ENCODE assay signal across 8 cellular contexts in the genomic region with DNA sequence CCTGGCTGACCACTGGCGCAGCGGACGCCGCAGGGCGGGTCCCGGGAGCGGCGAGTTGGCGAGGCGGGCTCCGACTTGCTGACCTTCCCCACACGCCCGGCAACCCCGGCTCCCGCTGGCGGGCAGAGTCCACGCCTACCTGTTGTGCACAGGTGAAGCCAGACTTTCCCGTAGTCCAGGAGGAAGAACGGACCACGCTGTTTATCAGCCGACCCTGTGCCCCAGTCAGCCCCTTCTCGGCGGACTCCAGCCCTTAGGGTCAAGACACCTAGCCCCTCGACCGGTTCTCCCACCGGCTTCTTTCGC. TPM values are rescaled to one million over a fixed set of nuclear protein-coding genes. Genes with fewer than 3 reads are reported as not detected.
DNase-seq lines count a peak whose midpoint lies in the region; ATAC-seq and TF ChIP-seq lines count a peak whose summit lies in the region.

No MANE protein-coding gene starts in this region.

- H3K27me3 Mint-ChIP-seq in stimulated activated naive CD8-positive, alpha-beta T cell treated with anti-CD3 and anti-CD28 coated beads, Interleukin-15, amount 100 ng/mL, for 72 hours, result no peaks in the 10 kb centered on the region

- H3K4me3 ChIP-seq in AG10803 (ENCODE audit: low read length) (peak overlapping the region; percentile 99), Peyer's patch (peak overlapping the region; percentile 86 to 99 (median 93)), colonic mucosa (peak overlapping the region; percentile 73), left lung (peak overlapping the region; percentile 76 to 99)

- no peak for TF ChIP-seq POLR2A in Peyer's patch (IDR thresholded peaks at IDR 0.05)

- ATAC-seq in GM18517 (IDR thresholded peaks at IDR 0.05; ENCODE audit: unreplicated experiment) (peak; percentile 8), HG03066 (IDR thresholded peaks at IDR 0.05; ENCODE audit: low read depth, unreplicated experiment) (peak; percentile 27), left lung (peak; percentile 91)
- ATAC-seq in stimulated activated naive CD8-positive, alpha-beta T cell treated with anti-CD3 and anti-CD28 coated beads, Interleukin-15, amount 100 ng/mL, for 72 hours, result peak; percentile 27

- DNase-seq in AG10803 (ENCODE audit: low read depth) (no peak), Peyer's patch (peak; percentile 38 to 89 (median 80)), colonic mucosa (peak; percentile 87), left lung (peak; percentile 84 to 96), GM03348 (ENCODE audit: low spot score) (no peak)
- peak in 1 of 2 donors; percentile 20 for DNase-seq in stimulated activated naive CD8-positive, alpha-beta T cell treated with anti-CD3 and anti-CD28 coated beads, Interleukin-15, amount 100 ng/mL, for 72 hours

- H3K27me3 ChIP-seq in Peyer's patch (no peaks in the 10 kb centered on the region), colonic mucosa (no peaks in the 10 kb centered on the region), left lung (no peaks in the 10 kb centered on the region)

- TF ChIP-seq CTCF in AG10803 (conservative IDR thresholded peaks at IDR 0.05; ENCODE audit: low read length), result no peak
- TF ChIP-seq CTCF in Peyer's patch (IDR thresholded peaks at IDR 0.05), result no peak
- TF ChIP-seq CTCF in colonic mucosa (IDR thresholded peaks at IDR 0.05), result no peak
- TF ChIP-seq CTCF in left lung (IDR thresholded peaks at IDR 0.05), result no peak

- peaks cover 32% of the 10 kb centered on the region for H3K4me1 Mint-ChIP-seq in stimulated activated naive CD8-positive, alpha-beta T cell treated with anti-CD3 and anti-CD28 coated beads, Interleukin-15, amount 100 ng/mL, for 72 hours

- intact Hi-C loops in colonic mucosa (cut with DNase I) (loop anchor here (5.0 kb wide), 1 partner anchor 37 kb away; the partner anchor contains the start of gene DTD2), left lung (cut with DNase I) (no loop called here)

- H3K36me3 ChIP-seq in Peyer's patch (no peaks in the 10 kb centered on the region), colonic mucosa (no peaks in the 10 kb centered on the region), left lung (no peaks in the 10 kb centered on the region)

- peak overlapping the region; percentile 97 to 98 for H3K27ac Mint-ChIP-seq in stimulated activated naive CD8-positive, alpha-beta T cell treated with anti-CD3 and anti-CD28 coated beads, Interleukin-15, amount 100 ng/mL, for 72 hours

- H3K9ac ChIP-seq in colonic mucosa (ENCODE audit: low read depth in 2 of 2, low read length in 2 of 2), result peak overlapping the region; percentile 92 to 94

- H3K9me3 ChIP-seq in Peyer's patch (no peaks in the 10 kb centered on the region), colonic mucosa (no peaks in the 10 kb centered on the region), left lung (no peaks in the 10 kb centered on the region)

- peak overlapping the region; percentile 80 to 95 (median 89) for H3K27ac ChIP-seq in Peyer's patch
- H3K27ac ChIP-seq in colonic mucosa, result peak overlapping the region; percentile 87
- H3K27ac ChIP-seq in left lung, result peak overlapping the region; percentile 87 to 89

- H3K9me3 Mint-ChIP-seq in stimulated activated naive CD8-positive, alpha-beta T cell treated with anti-CD3 and anti-CD28 coated beads, Interleukin-15, amount 100 ng/mL, for 72 hours, result no peaks in the 10 kb centered on the region

- peak overlapping the region; percentile 97 to 100 for H3K4me3 Mint-ChIP-seq in stimulated activated naive CD8-positive, alpha-beta T cell treated with anti-CD3 and anti-CD28 coated beads, Interleukin-15, amount 100 ng/mL, for 72 hours

- H3K4me1 ChIP-seq in Peyer's patch (peaks cover 0 to 13% (median 4%) of the 10 kb centered on the region in 4 donors), colonic mucosa (no peaks in the 10 kb centered on the region), left lung (peaks cover 15 to 32% of the 10 kb centered on the region in 2 donors)

RNA-seq across cellular contexts. Expression of gene HEATR5A, which starts 0.4 kb away (rescaled TPM):
- total RNA-seq in Peyer's patch, result 100 to 1,000 TPM in 1 of 4 donors, 10 to 100 TPM in 3; 24.3 to 134 (median 34.9) TPM
- 10 to 100 TPM; 45.5 to 58.2 TPM for total RNA-seq in colonic mucosa
- 10 to 100 TPM; 49.8 to 72.5 TPM for total RNA-seq in left lung

RNA-seq across cellular contexts. Expression of gene DTD2, which starts 37.3 kb away (rescaled TPM):
- total RNA-seq in Peyer's patch (10 to 100 TPM; 15.7 to 24.4 (median 18.9) TPM), colonic mucosa (10 to 100 TPM; 13.7 to 16.2 TPM), left lung (10 to 100 TPM; 19.8 to 24.6 TPM)

Comparison
In these comparisons a context has a peak if more than half of its experiments do, and no peak if none do; other contexts are left out.
1. DNase-seq: peak in Peyer's patch (3 of 3), colonic mucosa (single experiment) and left lung (2 of 2); none in AG10803 (single experiment) and GM03348 (single experiment).
2. ATAC-seq: peak in every context shown above with its lines; median percentile 91 in left lung; 27 in HG03066; 27 in stimulated activated naive CD8-positive, alpha-beta T cell treated with anti-CD3 and anti-CD28 coated beads, Interleukin-15, amount 100 ng/mL, for 72 hours; 8 in GM18517.
3. Peak in every context shown above with its lines, with median percentiles within 50 percentile points of each other: H3K4me3 ChIP-seq and H3K27ac ChIP-seq.